ENCODE assay signal across 1 cellular context in the genomic region with DNA sequence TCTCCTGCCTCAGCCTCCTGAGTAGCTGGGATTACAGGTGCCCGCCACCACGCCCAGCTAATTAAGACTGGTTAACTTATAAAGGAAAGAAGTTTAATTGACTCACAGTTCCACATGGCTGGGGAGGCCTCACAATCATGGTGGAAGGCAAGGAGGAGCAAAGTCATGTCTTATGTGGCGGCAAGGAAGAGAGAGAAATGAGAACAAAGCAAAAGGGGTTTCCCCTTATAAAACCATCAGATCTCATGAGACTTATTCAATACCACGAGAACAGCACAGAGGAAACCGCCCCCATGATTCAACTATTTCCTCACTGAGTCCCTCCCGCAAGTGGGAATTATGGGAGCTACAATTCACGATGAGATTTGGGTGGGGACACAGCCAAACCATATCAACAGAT.
TF ChIP-seq lines count a peak whose summit lies in the region.

No MANE protein-coding gene starts in this region.

TF ChIP-seq in K562, 482 proteins besides CTCF, POLR2A, EP300 and RAD21:
- TF ChIP-seq CHD2 (IDR thresholded peaks at IDR 0.05; ENCODE audit: low read depth, low read length) = peak; percentile 29; the same call in 1 of the 2 replicates
